ENCODE assay signal across 10 cellular contexts in the genomic region with DNA sequence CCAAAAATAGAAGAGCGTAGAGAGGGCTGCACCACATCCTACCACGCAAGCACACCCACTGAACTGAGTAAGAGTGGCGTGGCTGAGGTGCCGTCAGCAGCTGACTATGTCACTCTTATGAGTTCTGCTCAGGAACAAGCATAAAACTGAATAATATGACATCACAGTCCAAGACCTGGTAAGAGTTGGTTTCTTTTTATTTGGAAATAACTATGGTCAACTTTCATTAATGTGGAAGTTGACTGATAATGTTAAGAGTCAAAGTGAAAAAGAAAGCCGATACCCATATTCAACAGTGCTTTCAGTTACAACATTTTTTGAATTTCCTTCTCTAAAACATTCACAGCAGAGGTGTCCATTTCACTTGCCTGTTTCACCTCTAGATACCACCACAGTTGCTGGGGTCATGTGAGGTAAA. TPM values are rescaled to one million over a fixed set of nuclear protein-coding genes. Genes with fewer than 3 reads are reported as not detected.
DNase-seq lines count a peak whose midpoint lies in the region; ATAC-seq and TF ChIP-seq lines count a peak whose summit lies in the region.
"Had no signal": no experiment of that assay in that cellular context is flagged by ENCODE, and none has a peak within 500 bp of the region (broad histone marks: within the 10 kb centered on the region; RNA-seq: fewer than 3 reads in every experiment).

No MANE protein-coding gene starts in this region.

- H3K4ac ChIP-seq in neuronal stem cell (ENCODE audit: low read length) = no peak overlapping the region

- H3K36me3 ChIP-seq in lower lobe of right lung (peaks cover 79% of the 10 kb centered on the region), neuronal stem cell (replicated peaks in 1 of 2; ENCODE audit: control insufficient read depth in 2 of 2, insufficient read depth in 2 of 2, low read length in 2 of 2) (peaks cover 4 to 51% of the 10 kb centered on the region in 2 donors)

- H3K4me2 ChIP-seq in neuronal stem cell (ENCODE audit: insufficient read depth, low read length, poor library complexity, severe bottlenecking) = no peak overlapping the region

- no peak overlapping the region for H2BK12ac ChIP-seq in neuronal stem cell (ENCODE audit: low read length)

- H2AFZ ChIP-seq in neuronal stem cell (ENCODE audit: low read length) = no peak overlapping the region

- H3K4me3 ChIP-seq in lower lobe of right lung = no peak overlapping the region
- no peak overlapping the region for H3K4me3 ChIP-seq in neuronal stem cell (ENCODE audit: low read length in 2 of 2)
- H3K4me3 ChIP-seq: cardiac muscle cell, sigmoid colon had no signal

- no peak overlapping the region for H3K14ac ChIP-seq in neuronal stem cell (ENCODE audit: low read length)

- no peak overlapping the region for H4K8ac ChIP-seq in neuronal stem cell (ENCODE audit: low read depth, low read length)

- H3K23ac ChIP-seq in neuronal stem cell (ENCODE audit: low read depth, low read length, poor library complexity) = no peak overlapping the region

- H2BK120ac ChIP-seq in neuronal stem cell (ENCODE audit: low read depth, low read length) = no peak overlapping the region

- no peaks in the 10 kb centered on the region for H3K79me1 ChIP-seq in neuronal stem cell (ENCODE audit: low read depth, low read length)

- no peak overlapping the region for H4K91ac ChIP-seq in neuronal stem cell (ENCODE audit: low read depth, low read length, poor library complexity)

- intact Hi-C loops in lower lobe of right lung (cut with DNase I) = no loop called here

- H3K9ac ChIP-seq in neuronal stem cell (ENCODE audit: low read depth, low read length, poor library complexity) = no peak overlapping the region

- no CpG with 5 or more reads among the region's 5 CpGs for WGBS in neuronal stem cell (ENCODE audit: extremely low coverage in 2 of 2, insufficient read length in 2 of 2, insufficient replicate concordance in 1 of 2), 2 donors

- H3K27me3 ChIP-seq in lower lobe of right lung (ENCODE audit: low read depth) (no peaks in the 10 kb centered on the region), neuronal stem cell (ENCODE audit: control insufficient read depth in 3 of 3, insufficient read depth in 3 of 3, low read depth in 1 of 3, low read length in 3 of 3) (no peaks in the 10 kb centered on the region)
- H3K27me3 ChIP-seq: cardiac muscle cell, sigmoid colon had no signal

- H2BK15ac ChIP-seq in neuronal stem cell (ENCODE audit: low read length) = no peak overlapping the region

- H2BK5ac ChIP-seq in neuronal stem cell (ENCODE audit: low read length) = no peak overlapping the region

- no peak for DNase-seq in lower lobe of right lung
- DNase-seq in neuronal stem cell (ENCODE audit: low spot score) = no peak
- no peak for DNase-seq in epidermal melanocyte (ENCODE audit: insufficient read length, low spot score)
- DNase-seq: NCI-H1092 treated with DMSO at 0.1 percent for 48 hours, sigmoid colon had no signal

- H3K9me3 ChIP-seq in lower lobe of right lung (no peaks in the 10 kb centered on the region), neuronal stem cell (replicated peaks in 1 of 2; ENCODE audit: control insufficient read depth in 2 of 2, insufficient read depth in 1 of 2, low read depth in 1 of 2, low read length in 2 of 2) (no peaks in the 10 kb centered on the region)
- H3K9me3 ChIP-seq: sigmoid colon had no signal

- H3K18ac ChIP-seq in neuronal stem cell (ENCODE audit: low read length) = no peak overlapping the region

- H3K27ac ChIP-seq in lower lobe of right lung (no peak overlapping the region), neuronal stem cell (replicated peaks; ENCODE audit: low read length) (no peak overlapping the region)
- H3K27ac ChIP-seq: cardiac muscle cell, sigmoid colon had no signal

- no peaks in the 10 kb centered on the region for H3K4me1 ChIP-seq in lower lobe of right lung
- no peaks in the 10 kb centered on the region for H3K4me1 ChIP-seq in neuronal stem cell (ENCODE audit: control insufficient read depth in 2 of 2, insufficient read depth in 1 of 2, low read depth in 1 of 2, low read length in 2 of 2)
- H3K4me1 ChIP-seq: sigmoid colon had no signal

- ATAC-seq in GM18520 (IDR thresholded peaks at IDR 0.05; ENCODE audit: unreplicated experiment) = peak; percentile 77
- peak; percentile 58 for ATAC-seq in GM21423 (IDR thresholded peaks at IDR 0.05; ENCODE audit: unreplicated experiment)
- ATAC-seq in HG03342 (IDR thresholded peaks at IDR 0.05; ENCODE audit: unreplicated experiment) = peak; percentile 71
- ATAC-seq in lower lobe of right lung = peak; percentile 62 to 68
- ATAC-seq in GM18861 (IDR thresholded peaks at IDR 0.05; ENCODE audit: unreplicated experiment) = no peak

- H2AK5ac ChIP-seq in neuronal stem cell (ENCODE audit: low read depth, low read length) = no peak overlapping the region

- no peak for TF ChIP-seq CTCF in lower lobe of right lung (IDR thresholded peaks at IDR 0.05)

RNA-seq across cellular contexts. Expression of a gene that starts 44.6 kb away (rescaled TPM):
- total RNA-seq in lower lobe of right lung = 199 TPM
- polyA plus RNA-seq in neuronal stem cell (2013, experiment 1 of 2) = 19.4 TPM
- polyA plus RNA-seq in neuronal stem cell (2013, experiment 2 of 2) = 19.0 TPM
